In genomic region chr2:37154790-37155189, GRCh38 we compare ENCODE assay signal across 1 cellular context.
TF ChIP-seq lines count a peak whose summit lies in the region.

No MANE protein-coding gene starts in this region.

TF ChIP-seq in GM12878, 131 proteins besides CTCF, POLR2A, EP300 and RAD21:
- no peak for TF ChIP-seq SUPT20H (IDR thresholded peaks at IDR 0.05; ENCODE audit: borderline replicate concordance, control insufficient read depth, low read depth, low read length)
- no peak for TF ChIP-seq MAX (IDR thresholded peaks at IDR 0.05; ENCODE audit: low read depth, low read length)
- no peak for TF ChIP-seq IKZF2 (IDR thresholded peaks at IDR 0.05)
- TF ChIP-seq NFIC (IDR thresholded peaks at IDR 0.05; ENCODE audit: low read depth, low read length) = no peak
- TF ChIP-seq ATF7 (IDR thresholded peaks at IDR 0.05; ENCODE audit: low read depth) = no peak
- TF ChIP-seq POLR2AphosphoS2 (IDR thresholded peaks at IDR 0.05; ENCODE audit: low read depth, low read length) = no peak
- TF ChIP-seq ZNF217 (IDR thresholded peaks at IDR 0.05) = no peak
- TF ChIP-seq TCF12 (IDR thresholded peaks at IDR 0.05; ENCODE audit: low read depth, low read length) = no peak
- TF ChIP-seq FOXK2 (IDR thresholded peaks at IDR 0.05) = no peak
- no peak for TF ChIP-seq ATF2 (IDR thresholded peaks at IDR 0.05; ENCODE audit: low read length)
- 0 out of 2 replicates have a peak, but pooled peaks have one; percentile 21 for TF ChIP-seq RELB (IDR thresholded peaks at IDR 0.05; ENCODE audit: low read depth)
- TF ChIP-seq IKZF1 (conservative IDR thresholded peaks at IDR 0.05) = no peak
- TF ChIP-seq SPI1 (IDR thresholded peaks at IDR 0.05; ENCODE audit: borderline replicate concordance, insufficient read depth, low read depth, low read length) = no peak
- no peak for TF ChIP-seq MYC (IDR thresholded peaks at IDR 0.05; ENCODE audit: insufficient read depth, insufficient read length, insufficient replicate concordance, low read length, severe bottlenecking)
- TF ChIP-seq RAD51 (IDR thresholded peaks at IDR 0.05) = no peak
- 0 out of 2 replicates have a peak, but pooled peaks have one; percentile 59 for TF ChIP-seq HDGF (IDR thresholded peaks at IDR 0.05)
- no peak for TF ChIP-seq BHLHE40 (IDR thresholded peaks at IDR 0.05; ENCODE audit: borderline replicate concordance in 1 of 2, low read depth in 2 of 2, low read length in 1 of 2)
- TF ChIP-seq ZNF384 (IDR thresholded peaks at IDR 0.05; ENCODE audit: borderline replicate concordance, low read depth, low read length) = peak; percentile 43; the same call in 1 of the 2 replicates
- TF ChIP-seq HSF1 (IDR thresholded peaks at IDR 0.05; ENCODE audit: low read depth, low read length) = no peak
- TF ChIP-seq GATAD2B (conservative IDR thresholded peaks at IDR 0.05; ENCODE audit: low read depth) = no peak
- TF ChIP-seq IRF5 (IDR thresholded peaks at IDR 0.05; ENCODE audit: borderline replicate concordance) = no peak
- no peak for TF ChIP-seq ZNF622 (IDR thresholded peaks at IDR 0.05)
- no peak for TF ChIP-seq CREM (IDR thresholded peaks at IDR 0.05; ENCODE audit: low read depth)
- TF ChIP-seq MTA3 (IDR thresholded peaks at IDR 0.05; ENCODE audit: borderline replicate concordance, low read length) = no peak
- no peak for TF ChIP-seq RB1 (IDR thresholded peaks at IDR 0.05; ENCODE audit: borderline replicate concordance)
- no peak for TF ChIP-seq SUZ12 (IDR thresholded peaks at IDR 0.05; ENCODE audit: unreplicated experiment)
- TF ChIP-seq LARP7 (IDR thresholded peaks at IDR 0.05) = no peak
- peak; percentile 8 for TF ChIP-seq E4F1 (IDR thresholded peaks at IDR 0.05; ENCODE audit: borderline replicate concordance, partially characterized antibody)
- 0 out of 2 replicates have a peak, but pooled peaks have one; percentile 41 for TF ChIP-seq NBN (IDR thresholded peaks at IDR 0.05)
- TF ChIP-seq NR2C2 (IDR thresholded peaks at IDR 0.05; ENCODE audit: borderline replicate concordance, control insufficient read depth, insufficient read length, low read depth) = no peak
